Comparison of ENCODE assay signal across 28 cellular contexts in the genomic region with DNA sequence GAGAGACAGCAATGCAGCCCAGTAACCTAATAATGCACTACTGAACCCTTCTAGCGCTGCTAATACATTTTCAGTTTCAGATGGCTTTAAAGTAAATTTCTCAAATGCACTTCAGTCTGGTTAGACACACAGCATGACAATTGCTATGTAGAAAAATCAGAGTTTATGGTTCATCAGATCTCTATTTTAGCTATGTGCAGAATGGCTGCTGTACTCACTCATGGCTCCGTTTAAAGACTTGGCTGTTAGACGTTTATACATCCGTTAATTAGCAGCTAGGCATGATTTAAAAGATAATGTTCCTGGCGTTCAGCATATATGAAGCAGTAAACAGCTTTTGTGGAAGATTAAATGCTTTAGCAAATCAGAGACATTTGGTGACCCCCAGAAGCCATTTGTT.
DNase-seq lines count a peak whose midpoint lies in the region; ATAC-seq, FAIRE-seq and TF ChIP-seq lines count a peak whose summit lies in the region.
"Had no signal": no experiment of that assay in that cellular context is flagged by ENCODE, and none has a peak within 500 bp of the region (broad histone marks: within the 10 kb centered on the region; RNA-seq: fewer than 3 reads in every experiment).

No MANE protein-coding gene starts in this region.

- in situ Hi-C loops in HepG2 (cut with HindIII; ENCODE audit: extremely low pct_ligation_motif_present, low pct_unique_long_range_greater_than_20kb) = no loop called here

- CTCF ChIA-PET in HepG2 (lab: Yijun Ruan, JAX; ENCODE audit: low intra/inter-chr PET ratio, low total read pairs) = no interaction called here

- no peak overlapping the region for H3K4me2 ChIP-seq in HepG2 (ENCODE audit: low read depth, low read length)
- peak overlapping the region; percentile 7 for H3K4me2 ChIP-seq in smooth muscle cell

- no peak for DNase-seq in HepG2 (ENCODE audit: low spot score)
- DNase-seq in right lobe of liver = no peak
- DNase-seq in NCI-H1694 treated with DMSO at 0.1 percent for 48 hours (lab: John Stamatoyannopoulos, UW) = peak; percentile 11
- peak; percentile 29 for DNase-seq in SK-N-DZ (ENCODE audit: low spot score)
- DNase-seq in smooth muscle cell (lab: John Stamatoyannopoulos, UW; ENCODE audit: unreplicated experiment) = no peak
- DNase-seq in NCI-H2029 (lab: John Stamatoyannopoulos, UW) = no peak
- DNase-seq in T1000 (lab: John Stamatoyannopoulos, UW) = no peak
- no peak for DNase-seq in left lung
- DNase-seq: activated B cell treated with CpG ODN at 0.5 μM for 24 hours; activated CD4-positive, alpha-beta T cell treated with anti-CD3 and anti-CD28 coated beads, Interleukin-2, amount 50 U/mL, for 1 hour; activated CD8-positive, alpha-beta memory T cell treated with anti-CD3 and anti-CD28 coated beads, Interleukin-2, amount 10 ng/mL, durations not matched to agents 7 days and 5 days; activated T-cell treated with anti-CD3 and anti-CD28 coated beads, Interleukin-2, amount 50 U/mL, for 48 hours; C1 segment of cervical spinal cord; EL; gastrocnemius medialis; GM23248; hippocampal formation; left cardiac atrium; mammary epithelial cell; NCI-H526 treated with DMSO at 0.1 percent for 48 hours; OCI-M1; stimulated activated CD4-positive, alpha-beta T cell treated with anti-CD3 and anti-CD28 coated beads, Interleukin-15, amount 100 ng/mL, for 24 hours; stimulated activated naive CD8-positive, alpha-beta T cell treated with anti-CD3 and anti-CD28 coated beads, Interleukin-15, Interleukin-2, amounts not matched to agents 100 U/mL and 50 U/mL, for 24 hours; testis had no signal

- no peak for TF ChIP-seq RAD21 in HepG2 (CRISPR knock-in tag; IDR thresholded peaks at IDR 0.05)

- no peaks in the 10 kb centered on the region for H3K36me3 ChIP-seq in HepG2 (replicated peaks in 1 of 2; ENCODE audit: control insufficient read depth in 1 of 2, insufficient read depth in 2 of 2, low read length in 2 of 2)
- H3K36me3 ChIP-seq in right lobe of liver = no peaks in the 10 kb centered on the region
- no peaks in the 10 kb centered on the region for H3K36me3 ChIP-seq in smooth muscle cell (ENCODE audit: low read depth)
- H3K36me3 ChIP-seq in left lung = no peaks in the 10 kb centered on the region
- H3K36me3 ChIP-seq: gastrocnemius medialis had no signal

- H3F3A ChIP-seq in smooth muscle cell (ENCODE audit: low read depth) = no peaks in the 10 kb centered on the region

- H3K27me3 ChIP-seq in HepG2 (ENCODE audit: control insufficient read depth in 1 of 2, insufficient read depth in 2 of 2, low read length in 2 of 2) (no peaks in the 10 kb centered on the region), right lobe of liver (no peaks in the 10 kb centered on the region), smooth muscle cell (ENCODE audit: low read depth) (no peaks in the 10 kb centered on the region), left lung (no peaks in the 10 kb centered on the region)
- H3K27me3 ChIP-seq: gastrocnemius medialis, testis had no signal

- intact Hi-C loops in HepG2 (cut with micrococcal nuclease; ENCODE audit: unreplicated experiment) (no loop called here), right lobe of liver (cut with DNase I) (no loop called here), left lung (cut with DNase I) (no loop called here)

- POLR2A ChIA-PET in HepG2 (lab: Yijun Ruan, JAX) = no interaction called here

- no peak for FAIRE-seq in HepG2 (lab: Jason Lieb, UNC)
- FAIRE-seq: endometrium, GM12891, urothelium cell line had no signal

- H3K4me1 ChIP-seq in HepG2 (ENCODE audit: insufficient read depth, low read length) (no peaks in the 10 kb centered on the region), right lobe of liver (no peaks in the 10 kb centered on the region), smooth muscle cell (ENCODE audit: low read depth) (peaks cover 9% of the 10 kb centered on the region), left lung (no peaks in the 10 kb centered on the region)
- H3K4me1 ChIP-seq: gastrocnemius medialis, testis had no signal

- 2% methylated on average over 5 of the region's 5 CpGs for WGBS in HepG2 (ENCODE audit: low lambda C conversion rate)
- 17% methylated on average over 5 of the region's 5 CpGs for WGBS in right lobe of liver (ENCODE audit: insufficient coverage, low coverage, low lambda C conversion rate, missing lambda C conversion rate)
- 36% methylated on average over 5 of the region's 5 CpGs for WGBS in smooth muscle cell (ENCODE audit: low lambda C conversion rate)

- H2AFZ ChIP-seq in HepG2 (ENCODE audit: low read length) (peak overlapping the region; percentile 72), smooth muscle cell (ENCODE audit: low read depth) (peak overlapping the region; percentile 49)
- H2AFZ ChIP-seq: GM23248 had no signal

- H3K9ac ChIP-seq in HepG2 (ENCODE audit: insufficient read depth, low read depth, low read length) = no peak overlapping the region
- H3K9ac ChIP-seq in smooth muscle cell (ENCODE audit: low read depth) = no peak overlapping the region
- H3K9ac ChIP-seq: GM23248 had no signal

- TF ChIP-seq EP300 in HepG2 (IDR thresholded peaks at IDR 0.05; ENCODE audit: low read depth in 2 of 2, low read length in 2 of 2) (no peak), HepG2 (CRISPR knock-in tag; IDR thresholded peaks at IDR 0.05; ENCODE audit: borderline replicate concordance) (no peak)

- ATAC-seq in HepG2 (no peak), right lobe of liver (no peak), left lung (no peak)
- ATAC-seq: activated CD8-positive, alpha-beta memory T cell treated with anti-CD3 and anti-CD28 coated beads, Interleukin-2, amount 10 ng/mL, durations not matched to agents 7 days and 5 days; gastrocnemius medialis; left cardiac atrium; stimulated activated naive CD8-positive, alpha-beta T cell treated with anti-CD3 and anti-CD28 coated beads, Interleukin-15, Interleukin-2, amounts not matched to agents 100 U/mL and 50 U/mL, for 24 hours had no signal

- H4K20me1 ChIP-seq in HepG2 (ENCODE audit: insufficient read depth, low read length) (no peaks in the 10 kb centered on the region), smooth muscle cell (ENCODE audit: low read depth) (no peaks in the 10 kb centered on the region)

- TF ChIP-seq CTCF in HepG2 (CRISPR knock-in tag; IDR thresholded peaks at IDR 0.05) (no peak), right lobe of liver (IDR thresholded peaks at IDR 0.05) (no peak), smooth muscle cell (IDR thresholded peaks at IDR 0.05; ENCODE audit: borderline replicate concordance, insufficient read depth, poor library complexity, severe bottlenecking) (no peak), left lung (IDR thresholded peaks at IDR 0.05) (no peak)

- no peak overlapping the region for H3K27ac ChIP-seq in HepG2 (ENCODE audit: extremely low read length, insufficient read depth, low read length)
- H3K27ac ChIP-seq in right lobe of liver = no peak overlapping the region
- H3K27ac ChIP-seq in smooth muscle cell (ENCODE audit: low read depth) = no peak overlapping the region
- no peak overlapping the region for H3K27ac ChIP-seq in left lung
- H3K27ac ChIP-seq: gastrocnemius medialis, GM23248, HL-60, testis had no signal

- no TSS peak for BruUV-seq in HepG2 (replicated peaks; lab: Mats Ljungman, UMichigan)

- H3K4me3 ChIP-seq in HepG2 (replicated peaks in 1 of 3; ENCODE audit: insufficient read depth in 1 of 3, low read depth in 2 of 3, low read length in 3 of 3) = no peak overlapping the region
- no peak overlapping the region for H3K4me3 ChIP-seq in right lobe of liver
- no peak overlapping the region for H3K4me3 ChIP-seq in smooth muscle cell
- H3K4me3 ChIP-seq in left lung = no peak overlapping the region
- H3K4me3 ChIP-seq: gastrocnemius medialis, GM23248, testis had no signal

- TF ChIP-seq POLR2A in HepG2 (IDR thresholded peaks at IDR 0.05; ENCODE audit: insufficient read depth in 1 of 2, low read depth in 2 of 2, low read length in 2 of 2) (no peak), right lobe of liver (IDR thresholded peaks at IDR 0.05) (no peak)

- no peaks in the 10 kb centered on the region for H3K79me2 ChIP-seq in HepG2 (ENCODE audit: insufficient read depth, low read length)
- no peaks in the 10 kb centered on the region for H3K79me2 ChIP-seq in smooth muscle cell (ENCODE audit: low read depth)

- H3K9me3 ChIP-seq in HepG2 (ENCODE audit: low read length) (no peaks in the 10 kb centered on the region), right lobe of liver (no peaks in the 10 kb centered on the region), smooth muscle cell (replicated peaks; ENCODE audit: low read depth) (no peaks in the 10 kb centered on the region), left lung (no peaks in the 10 kb centered on the region)
- H3K9me3 ChIP-seq: gastrocnemius medialis, testis had no signal

TF ChIP-seq in HepG2, 621 proteins besides CTCF, POLR2A, EP300 and RAD21:
- no peak for TF ChIP-seq SOX13 (IDR thresholded peaks at IDR 0.05)
- no peak for TF ChIP-seq SOX13 (CRISPR knock-in tag; conservative IDR thresholded peaks at IDR 0.05 in 1 of 2, IDR thresholded peaks at IDR 0.05 in 1 of 2)
- no peak for TF ChIP-seq ZNF343 (CRISPR knock-in tag; IDR thresholded peaks at IDR 0.05)
- TF ChIP-seq ZFX (CRISPR knock-in tag; IDR thresholded peaks at IDR 0.05; ENCODE audit: low read depth) = no peak
- TF ChIP-seq, protein P1, sequence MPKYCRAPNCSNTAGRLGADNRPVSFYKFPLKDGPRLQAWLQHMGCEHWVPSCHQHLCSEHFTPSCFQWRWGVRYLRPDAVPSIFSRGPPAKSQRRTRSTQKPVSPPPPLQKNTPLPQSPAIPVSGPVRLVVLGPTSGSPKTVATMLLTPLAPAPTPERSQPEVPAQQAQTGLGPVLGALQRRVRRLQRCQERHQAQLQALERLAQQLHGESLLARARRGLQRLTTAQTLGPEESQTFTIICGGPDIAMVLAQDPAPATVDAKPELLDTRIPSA (CRISPR knock-in tag; IDR thresholded peaks at IDR 0.05; ENCODE audit: borderline replicate concordance) = no peak

Comparison
In these comparisons a context has a peak if more than half of its experiments do, and no peak if none do; other contexts are left out.
1. DNase-seq: peak in NCI-H1694 treated with DMSO at 0.1 percent for 48 hours (single experiment) and SK-N-DZ (single experiment); none in HepG2 (single experiment), right lobe of liver (0 of 3), smooth muscle cell (single experiment), NCI-H2029 (single experiment), T1000 (single experiment) and left lung (0 of 2).